11 cellular contexts compared by ENCODE assay signal in the genomic region with DNA sequence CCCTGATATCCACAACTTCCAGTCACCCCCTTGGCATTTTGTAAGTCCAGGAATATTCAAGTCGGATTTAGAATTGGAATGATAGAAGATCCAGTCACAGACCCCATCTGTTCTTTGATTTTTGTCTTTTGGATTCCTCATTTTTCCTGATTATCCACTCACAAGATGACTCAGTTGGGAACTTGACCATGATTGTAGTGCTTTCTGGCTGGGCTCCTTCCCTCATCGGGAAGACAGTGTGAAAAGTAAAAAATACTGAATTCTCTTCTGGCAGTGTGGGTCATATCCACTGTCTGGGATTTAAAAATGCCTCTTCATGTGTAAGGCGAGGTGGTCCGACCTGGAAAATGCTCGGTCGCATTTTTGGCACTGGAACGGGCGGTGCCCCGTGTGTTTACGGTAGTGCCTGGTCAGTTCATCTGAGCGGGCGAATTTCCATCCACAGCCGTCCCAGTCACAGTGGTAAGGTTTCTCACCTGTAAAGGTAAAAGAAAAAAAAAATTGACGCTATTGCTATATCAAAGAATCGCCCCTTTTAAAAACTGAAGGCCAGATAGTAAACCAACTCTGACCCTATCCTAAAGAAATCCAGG. TPM values are rescaled to one million over a fixed set of nuclear protein-coding genes. Genes with fewer than 3 reads are reported as not detected.
DNase-seq lines count a peak whose midpoint lies in the region; ATAC-seq and TF ChIP-seq lines count a peak whose summit lies in the region.
"Had no signal": no experiment of that assay in that cellular context is flagged by ENCODE, and none has a peak within 500 bp of the region (broad histone marks: within the 10 kb centered on the region; RNA-seq: fewer than 3 reads in every experiment).

No MANE protein-coding gene starts in this region.

- DNase-seq in right cardiac atrium (peak in 1 of 3 donors; percentile 60), cardiac septum (ENCODE audit: low spot score) (no peak), fibroblast of villous mesenchyme (ENCODE audit: low read depth) (no peak), vagina (ENCODE audit: extremely low spot score in 2 of 2) (no peak), mesenteric fat pad (ENCODE audit: low spot score) (no peak)
- no peak for DNase-seq in central memory CD4-positive, alpha-beta T cell
- DNase-seq: naive B cell, NCI-H1930 had no signal

- ATAC-seq in right cardiac atrium (no peak), HG02588 (IDR thresholded peaks at IDR 0.05; ENCODE audit: unreplicated experiment) (no peak)

- H3K27ac ChIP-seq in right cardiac atrium (ENCODE audit: low read length) (no peak overlapping the region), rectal smooth muscle tissue (ENCODE audit: low read depth, low read length) (no peak overlapping the region), vagina (peak overlapping the region; percentile 96)
- H3K27ac ChIP-seq: SK-N-MC had no signal

- H3K4me3 ChIP-seq in right cardiac atrium (ENCODE audit: low read length) (peak overlapping the region; percentile 76), fibroblast of villous mesenchyme (ENCODE audit: low read depth, low read length) (peak overlapping the region; percentile 68), rectal smooth muscle tissue (ENCODE audit: low read length) (peak overlapping the region; percentile 75), vagina (peak overlapping the region; percentile 71 to 87)
- H3K4me3 ChIP-seq: SK-N-MC had no signal

- TF ChIP-seq CTCF in fibroblast of villous mesenchyme (IDR thresholded peaks at IDR 0.05; ENCODE audit: insufficient read depth, low read depth, low read length), result no peak
- no peak for TF ChIP-seq CTCF in vagina (IDR thresholded peaks at IDR 0.05)

- peaks cover 8% of the 10 kb centered on the region for H3K36me3 ChIP-seq in rectal smooth muscle tissue (ENCODE audit: control insufficient read depth, insufficient read depth, low read length)
- peaks cover 0 to 29% of the 10 kb centered on the region in 2 donors for H3K36me3 ChIP-seq in vagina

- H3K27me3 ChIP-seq in right cardiac atrium (ENCODE audit: control insufficient read depth, insufficient read depth) (no peaks in the 10 kb centered on the region), rectal smooth muscle tissue (ENCODE audit: control insufficient read depth, insufficient read depth, low read length) (no peaks in the 10 kb centered on the region), vagina (no peaks in the 10 kb centered on the region)

- intact Hi-C loops in right cardiac atrium (cut with DNase I), result loop anchor here in 3 of 4 donors (5.0 to 10.0 kb wide), 6 partner anchors 152 to 1082 kb away; no protein-coding TSS in a partner anchor
- intact Hi-C loops in cardiac septum (cut with DNase I), result loop anchor here (5.0 to 10.0 kb wide), 3 partner anchors 102 to 949 kb away; no protein-coding TSS in a partner anchor
- intact Hi-C loops in vagina (cut with DNase I), result loop anchor here (10.0 kb wide), 2 partner anchors 249 to 789 kb away; no protein-coding TSS in a partner anchor

- H3K9ac ChIP-seq in rectal smooth muscle tissue (ENCODE audit: low read length), result no peak overlapping the region

- WGBS in right cardiac atrium, result 70% methylated on average over 15 of the region's 15 CpGs

- H3K4me1 ChIP-seq in right cardiac atrium (ENCODE audit: control insufficient read depth, insufficient read depth, low read length) (no peaks in the 10 kb centered on the region), rectal smooth muscle tissue (ENCODE audit: control insufficient read depth, insufficient read depth, low read length) (no peaks in the 10 kb centered on the region), vagina (peaks cover under 1% of the 10 kb centered on the region)

- no peak for TF ChIP-seq POLR2A in vagina (IDR thresholded peaks at IDR 0.05)

- H3K9me3 ChIP-seq in right cardiac atrium (ENCODE audit: control insufficient read depth, low read length), result no peaks in the 10 kb centered on the region
- no peaks in the 10 kb centered on the region for H3K9me3 ChIP-seq in vagina

RNA-seq across cellular contexts. Expression of gene KLF4, which starts 4.0 kb away (rescaled TPM):
- total RNA-seq in right cardiac atrium, result 10 to 100 TPM; 37.0 to 71.6 (median 44.0) TPM
- polyA plus RNA-seq in right cardiac atrium, result 44.1 TPM
- total RNA-seq in cardiac septum, result 19.8 TPM
- total RNA-seq in fibroblast of villous mesenchyme, result 2.6 and 3.5 TPM in 2 replicates
- total RNA-seq in vagina, result 144 TPM
- total RNA-seq in mesenteric fat pad, result 386 TPM
